Comparison of ENCODE assay signal across 9 cellular contexts in genomic region chr6:132819405-132820145, GRCh38. TPM values are rescaled to one million over a fixed set of nuclear protein-coding genes. Genes with fewer than 3 reads are reported as not detected.
DNase-seq lines count a peak whose midpoint lies in the region; ATAC-seq and TF ChIP-seq lines count a peak whose summit lies in the region.
"Had no signal": no experiment of that assay in that cellular context is flagged by ENCODE, and none has a peak within 500 bp of the region (broad histone marks: within the 10 kb centered on the region; RNA-seq: fewer than 3 reads in every experiment).

No MANE protein-coding gene starts in this region.

- H3K27me3 Mint-ChIP-seq in CD8-positive, alpha-beta memory T cell, result peaks cover 0 to under 1% of the 10 kb centered on the region in 2 donors
- H3K27me3 Mint-ChIP-seq in T-cell, result no peaks in the 10 kb centered on the region

- H3K27ac Mint-ChIP-seq in CD8-positive, alpha-beta memory T cell, result peak overlapping the region; percentile 26 to 94 (median 74)
- peak overlapping the region; percentile 71 to 85 for H3K27ac Mint-ChIP-seq in T-cell

- POLR2A ChIA-PET in CD8-positive, alpha-beta memory T cell (lab: Charles Lee), result interaction anchor here (0.7 to 1.1 kb wide), 2 partner anchors 21 to 77 kb away, joined by 3 to 7 read pairs; partner anchors contain the start of gene SLC18B1
- POLR2A ChIA-PET in HEK293 (lab: Yijun Ruan, JAX), result interaction anchor here (0.8 to 1.6 kb wide), 2 partner anchors 21 to 307 kb away, joined by 3 to 4 read pairs; partner anchors contain the start of genes SLC18B1 and STX7
- POLR2A ChIA-PET in T-cell (lab: Charles Lee), result interaction anchor here (0.5 to 1.5 kb wide), 5 partner anchors 9 to 221 kb away, joined by 3 to 7 read pairs (median 3); no protein-coding TSS in a partner anchor

- no peak overlapping the region for H3K27ac ChIP-seq in CD8-positive, alpha-beta memory T cell (ENCODE audit: low read depth, low read length)
- H3K27ac ChIP-seq in HEK293 (ENCODE audit: extremely low read depth, low read depth, low read length), result no peak overlapping the region
- H3K27ac ChIP-seq: upper lobe of right lung had no signal

- DNase-seq in CD8-positive, alpha-beta memory T cell, result no peak
- DNase-seq in T-cell (no peak), iris pigment epithelial cell (ENCODE audit: low read depth) (peak; percentile 31), NCI-H774 (lab: John Stamatoyannopoulos, UW) (no peak), 8988T (no peak), T1000 (lab: John Stamatoyannopoulos, UW) (no peak)
- DNase-seq: upper lobe of right lung had no signal

- H3K4me1 Mint-ChIP-seq in CD8-positive, alpha-beta memory T cell, result peaks cover 50 to 75% (median 68%) of the 10 kb centered on the region in 3 donors
- peaks cover 58 to 73% (median 63%) of the 10 kb centered on the region in 3 donors for H3K4me1 Mint-ChIP-seq in T-cell

- no peaks in the 10 kb centered on the region for H3K9me3 ChIP-seq in CD8-positive, alpha-beta memory T cell (ENCODE audit: low read length)
- H3K9me3 ChIP-seq in HEK293 (ENCODE audit: control insufficient read depth, insufficient read depth, low read depth, low read length), result no peaks in the 10 kb centered on the region
- H3K9me3 ChIP-seq: upper lobe of right lung had no signal

- no peaks in the 10 kb centered on the region for H3K9me3 Mint-ChIP-seq in CD8-positive, alpha-beta memory T cell
- H3K9me3 Mint-ChIP-seq in T-cell, result no peaks in the 10 kb centered on the region

- CTCF ChIA-PET in CD8-positive, alpha-beta memory T cell (lab: Charles Lee), result interaction anchor here (0.7 to 1.7 kb wide), 2 partner anchors 17 to 21 kb away, joined by 3 to 4 read pairs; partner anchors contain the start of gene SLC18B1
- CTCF ChIA-PET in HEK293 (lab: Yijun Ruan, JAX) (interaction anchor here (0.6 to 1.7 kb wide), 3 partner anchors 21 to 870 kb away, joined by 3 to 4 read pairs (median 3); partner anchors contain the start of gene SLC18B1), T-cell (lab: Charles Lee) (interaction anchor here in 1 of 2 donors (0.7 kb wide), 1 partner anchor 522 kb away, joined by 3 read pairs; no protein-coding TSS in a partner anchor)

- H3K4me3 Mint-ChIP-seq in CD8-positive, alpha-beta memory T cell, result peak overlapping the region in 1 of 7 donors; percentile 46
- no peak overlapping the region for H3K4me3 Mint-ChIP-seq in T-cell

- TF ChIP-seq CTCF in HEK293 (tag by site-specific recombination; IDR thresholded peaks at IDR 0.05), result no peak

- H3K4me1 ChIP-seq in CD8-positive, alpha-beta memory T cell (ENCODE audit: insufficient read depth, low read length), result peaks cover 34% of the 10 kb centered on the region
- H3K4me1 ChIP-seq in HEK293 (ENCODE audit: control insufficient read depth, insufficient read depth, low read length), result 0 out of 2 replicates have a peak, but pooled peaks cover 4% of the 10 kb centered on the region

- H3K27me3 ChIP-seq in CD8-positive, alpha-beta memory T cell (ENCODE audit: insufficient read depth, low read length, poor library complexity, severe bottlenecking), result no peaks in the 10 kb centered on the region
- H3K27me3 ChIP-seq: upper lobe of right lung had no signal

- ATAC-seq in T-cell (replicated peaks in 1 of 4) (no peak), HG03159 (IDR thresholded peaks at IDR 0.05; ENCODE audit: unreplicated experiment) (no peak)
- ATAC-seq: upper lobe of right lung had no signal

- peaks cover 29% of the 10 kb centered on the region for H3K36me3 ChIP-seq in CD8-positive, alpha-beta memory T cell (ENCODE audit: insufficient read depth, low read length)
- peaks cover 26 to 53% of the 10 kb centered on the region in 2 experiments for H3K36me3 ChIP-seq in HEK293 (ENCODE audit: control insufficient read depth in 2 of 2, insufficient read depth in 1 of 2, low read length in 2 of 2)

- peaks cover 21 to 55% (median 22%) of the 10 kb centered on the region in 3 donors for H3K36me3 Mint-ChIP-seq in CD8-positive, alpha-beta memory T cell
- peaks cover 46% of the 10 kb centered on the region for H3K36me3 Mint-ChIP-seq in T-cell

- no peak overlapping the region for H3K4me3 ChIP-seq in CD8-positive, alpha-beta memory T cell (ENCODE audit: low read length)
- no peak overlapping the region for H3K4me3 ChIP-seq in HEK293 (ENCODE audit: low read depth, low read length)
- H3K4me3 ChIP-seq: upper lobe of right lung had no signal

TF ChIP-seq in HEK293, 187 proteins besides CTCF, POLR2A, EP300 and RAD21:
- TF ChIP-seq PRDM1 (tag by site-specific recombination; IDR thresholded peaks at IDR 0.05) (peak; percentile 73; the same call in 1 of the 2 replicates), KLF8 (tag by site-specific recombination; IDR thresholded peaks at IDR 0.05) (0 out of 2 replicates have a peak, but pooled peaks have one; percentile 25), ZBTB7A (tag by site-specific recombination; IDR thresholded peaks at IDR 0.05; ENCODE audit: low read depth) (no peak), ZNF600 (tag by site-specific recombination; IDR thresholded peaks at IDR 0.05) (peak; percentile 37; the same call in 1 of the 2 replicates)
TF ChIP-seq in HEK293: peak in this region for 3.

RNA-seq across cellular contexts. Expression of gene RPS12, which starts 5.2 kb away (rescaled TPM):
- total RNA-seq in CD8-positive, alpha-beta memory T cell, result 1,000 to 10,000 TPM; 1,945 to 2,001 TPM
- polyA plus RNA-seq in CD8-positive, alpha-beta memory T cell, result 2,302 TPM
- total RNA-seq in T-cell, result 1,000 to 10,000 TPM; 2,053 to 2,496 (median 2,353) TPM

RNA-seq across cellular contexts. Expression of gene SLC18B1, which starts 21.1 kb away (rescaled TPM):
- 1 to 10 TPM; 7.1 to 7.3 TPM for total RNA-seq in CD8-positive, alpha-beta memory T cell
- 14.7 TPM for polyA plus RNA-seq in CD8-positive, alpha-beta memory T cell
- 10 to 100 TPM in 3 of 5 donors, 1 to 10 TPM in 2; 5.5 to 15.8 (median 13.0) TPM for total RNA-seq in T-cell
